Comparison of ENCODE assay signal across 38 cellular contexts in the genomic region with DNA sequence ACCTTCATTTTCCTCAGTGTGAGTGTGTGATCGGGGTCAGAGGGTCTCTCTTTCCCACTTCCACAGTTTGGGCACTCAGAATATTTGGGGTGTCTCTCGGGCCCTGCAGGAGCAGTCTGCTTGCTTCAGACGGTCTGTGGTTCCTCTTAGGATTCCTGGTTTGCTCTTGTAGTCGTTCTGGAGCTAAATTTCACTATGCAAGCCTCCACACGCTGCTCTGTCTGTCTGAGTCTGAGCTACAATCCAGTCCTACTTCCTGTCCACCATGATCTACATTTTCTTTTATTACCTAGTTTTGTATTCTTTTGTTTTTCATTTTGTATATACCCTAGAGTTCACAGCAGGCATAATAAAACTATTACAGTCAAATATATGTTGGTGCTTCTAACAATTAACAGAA.
"Had no signal": no experiment of that assay in that cellular context is flagged by ENCODE, and none has a peak within 500 bp of the region (broad histone marks: within the 10 kb centered on the region; RNA-seq: fewer than 3 reads in every experiment).

No MANE protein-coding gene starts in this region.

- H3K4me3 Mint-ChIP-seq: activated B cell treated with CpG ODN at 0.5 μM for 24 hours; activated CD4-positive, alpha-beta memory T cell treated with anti-CD3 and anti-CD28 coated beads for 36 hours; activated naive CD4-positive, alpha-beta T cell treated with anti-CD3 and anti-CD28 coated beads for 36 hours; activated T-cell treated with anti-CD3 and anti-CD28 coated beads, Interleukin-2, amount 50 U/mL, for 4 hours; activated T-helper 1 cell treated with anti-CD3 and anti-CD28 coated beads, Interleukin-12 subunit alpha, Interleukin-12 subunit beta, Interleukin-2, Interleukin-4 antibody, amounts not matched to agents 30 ng/mL and 10 ng/mL and 1 ng/mL, durations not matched to agents 14 hours and 24 hours and 36 hours had no signal

- DNase-seq: activated B cell treated with CpG ODN at 0.5 μM for 24 hours; activated CD4-positive, alpha-beta memory T cell treated with anti-CD3 and anti-CD28 coated beads for 36 hours; activated CD4-positive, alpha-beta T cell treated with anti-CD3 and anti-CD28 coated beads for 4 hours; activated CD4-positive, alpha-beta T cell treated with anti-CD3 and anti-CD28 coated beads, Interleukin-2, amount 50 U/mL, for 1 hour; activated CD4-positive, CD25-positive, alpha-beta regulatory T cell treated with anti-CD3 and anti-CD28 coated beads, Interleukin-2, amount 50 U/mL, for 72 hours; activated CD8-positive, alpha-beta memory T cell treated with anti-CD3 and anti-CD28 coated beads, Interleukin-2, amount 50 U/mL, for 4 hours; activated gamma-delta T cell treated with Interleukin-2 at 50 U/mL for 16 hours; activated naive CD4-positive, alpha-beta T cell treated with anti-CD3 and anti-CD28 coated beads for 36 hours; activated T-cell treated with anti-CD3 and anti-CD28 coated beads for 4 hours; activated T-cell treated with anti-CD3 and anti-CD28 coated beads, Interleukin-2, amount 50 U/mL, for 4 hours; adrenal gland; body of pancreas; central memory CD4-positive, alpha-beta T cell; MM.1S; MV-4-11; NCI-H1092; NCI-H146; NCI-H187; NCI-H2081; NCI-H2171 treated with DMSO at 0.1 percent for 48 hours; NCI-H2227 treated with DMSO at 0.1 percent for 48 hours; NCI-H446; NCI-H510A treated with DMSO at 0.1 percent for 48 hours; NCI-H526 treated with DMSO at 0.1 percent for 48 hours; NCI-H774; Peyer's patch; RPMI8226; SIG-M5; SW 1271; T-helper 1 cell; T-helper 2 cell; T-helper 9 cell had no signal

- H3K4me2 ChIP-seq: KMS-11 had no signal

- H3K4me3 ChIP-seq: adrenal gland, body of pancreas, Peyer's patch had no signal

- H3K27ac ChIP-seq: adrenal gland, body of pancreas, KMS-11, Peyer's patch, VCaP had no signal

- ATAC-seq: activated naive CD4-positive, alpha-beta T cell treated with anti-CD3 and anti-CD28 coated beads, Interleukin-2, amount 50 U/mL, for 72 hours; activated T-cell treated with anti-CD3 and anti-CD28 coated beads, Interleukin-2, amount 50 U/mL, for 4 hours; body of pancreas; Right ventricle myocardium inferior; SK-N-SH treated with all-trans-retinoic acid at 6 μM for 48 hours had no signal

- H3K4me1 ChIP-seq: adrenal gland, body of pancreas, Peyer's patch had no signal

- H3K27me3 ChIP-seq: adrenal gland, body of pancreas, Peyer's patch had no signal

- H3K9ac ChIP-seq: KMS-11 had no signal

- H3K27me3 Mint-ChIP-seq: activated B cell treated with CpG ODN at 0.5 μM for 24 hours; activated CD4-positive, alpha-beta memory T cell treated with anti-CD3 and anti-CD28 coated beads for 36 hours had no signal

- H3K4me1 Mint-ChIP-seq: activated B cell treated with CpG ODN at 0.5 μM for 24 hours had no signal

- H3K9me3 ChIP-seq: adrenal gland, body of pancreas, Peyer's patch had no signal

- H3K27ac Mint-ChIP-seq: activated B cell treated with CpG ODN at 0.5 μM for 24 hours; activated CD4-positive, alpha-beta memory T cell treated with anti-CD3 and anti-CD28 coated beads for 36 hours; activated naive CD4-positive, alpha-beta T cell treated with anti-CD3 and anti-CD28 coated beads for 36 hours; activated naive CD4-positive, alpha-beta T cell treated with anti-CD3 and anti-CD28 coated beads, Interleukin-2, amount 50 U/mL, for 72 hours; activated T-helper 1 cell treated with anti-CD3 and anti-CD28 coated beads, Interleukin-12 subunit alpha, Interleukin-12 subunit beta, Interleukin-2, Interleukin-4 antibody, amounts not matched to agents 30 ng/mL and 10 ng/mL and 1 ng/mL, durations not matched to agents 14 hours and 24 hours and 36 hours had no signal

- H3K36me3 ChIP-seq: adrenal gland, Peyer's patch had no signal

- H3K36me3 Mint-ChIP-seq: activated CD4-positive, alpha-beta memory T cell treated with anti-CD3 and anti-CD28 coated beads for 36 hours had no signal
